Comparison of ENCODE assay signal across 1 cellular context in the genomic region with DNA sequence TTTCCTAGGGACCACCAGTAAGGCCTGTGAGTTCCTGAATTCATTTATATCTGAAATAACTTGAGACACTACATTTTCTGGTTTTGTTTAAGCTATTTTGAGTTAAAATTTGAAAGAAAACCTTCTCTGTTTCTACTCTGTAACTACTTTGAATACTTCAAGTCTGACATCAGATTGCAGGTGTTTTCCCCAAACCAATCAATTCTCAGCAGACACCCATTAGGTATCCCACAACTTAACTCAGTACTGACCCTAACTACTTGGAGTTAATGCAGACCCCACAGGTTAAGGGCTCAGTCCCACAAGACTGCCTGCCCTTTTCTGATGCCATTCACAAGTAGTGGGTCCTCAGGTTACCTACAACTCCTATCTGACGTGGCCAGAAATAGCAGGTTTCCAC.
TF ChIP-seq lines count a peak whose summit lies in the region.

No MANE protein-coding gene starts in this region.

TF ChIP-seq in GM12878, 131 proteins besides CTCF, POLR2A, EP300 and RAD21 (continued from another document):
- no peak for TF ChIP-seq ZNF592 (IDR thresholded peaks at IDR 0.05)
TF ChIP-seq in GM12878: peak in this region for 0.
